ENCODE assay signal across 8 cellular contexts in genomic region chr3:13281657-13282527, GRCh38.
DNase-seq lines count a peak whose midpoint lies in the region; ATAC-seq and TF ChIP-seq lines count a peak whose summit lies in the region.

No MANE protein-coding gene starts in this region.

- TF ChIP-seq POLR2A in right lobe of liver (IDR thresholded peaks at IDR 0.05) = peak; percentile 85

- H3K9me3 Mint-ChIP-seq in activated CD4-positive, alpha-beta T cell treated with anti-CD3 and anti-CD28 coated beads, Interleukin-2, amount 10 ng/mL, durations not matched to agents 24 days and 14 days = peaks cover 7% of the 10 kb centered on the region

- H3K4me2 ChIP-seq in mammary epithelial cell (ENCODE audit: insufficient read depth, low read depth, low read length) = peak overlapping the region; percentile 82

- peak overlapping the region; percentile 38 for H3K27ac Mint-ChIP-seq in activated CD4-positive, alpha-beta T cell treated with anti-CD3 and anti-CD28 coated beads, Interleukin-2, amount 10 ng/mL, durations not matched to agents 24 days and 14 days

- no peak overlapping the region for H2AFZ ChIP-seq in mammary epithelial cell (ENCODE audit: low read depth, low read length)

- peak overlapping the region; percentile 44 for H3K4me3 Mint-ChIP-seq in activated CD4-positive, alpha-beta T cell treated with anti-CD3 and anti-CD28 coated beads, Interleukin-2, amount 10 ng/mL, durations not matched to agents 24 days and 14 days

- no peak for TF ChIP-seq CTCF in mammary epithelial cell (conservative IDR thresholded peaks at IDR 0.05 in 1 of 2, IDR thresholded peaks at IDR 0.05 in 1 of 2; ENCODE audit: extremely low read depth in 1 of 2, insufficient read depth in 1 of 2, low read depth in 1 of 2, low read length in 2 of 2)
- no peak for TF ChIP-seq CTCF in right lobe of liver (IDR thresholded peaks at IDR 0.05)

- no peaks in the 10 kb centered on the region for H4K20me1 ChIP-seq in mammary epithelial cell (ENCODE audit: insufficient read depth, low read length)

- no peaks in the 10 kb centered on the region for H3K79me2 ChIP-seq in mammary epithelial cell (ENCODE audit: insufficient read depth, low read length)

- H3K4me3 ChIP-seq in mammary epithelial cell (replicated peaks in 1 of 3; ENCODE audit: insufficient read depth in 1 of 3, low read depth in 2 of 3, low read length in 3 of 3) = peak overlapping the region in 1 of 3 experiments; percentile 9
- H3K4me3 ChIP-seq in right lobe of liver = peak overlapping the region; percentile 61 to 71 (median 61)
- peak overlapping the region; percentile 54 for H3K4me3 ChIP-seq in thymus (ENCODE audit: low read length)

- H3K4me1 ChIP-seq in mammary epithelial cell (ENCODE audit: insufficient read depth, low read length) (peaks cover 17% of the 10 kb centered on the region), right lobe of liver (peaks cover 0 to 21% (median 6%) of the 10 kb centered on the region in 4 donors), thymus (ENCODE audit: control insufficient read depth, insufficient read depth, low read length) (no peaks in the 10 kb centered on the region)

- H3K27me3 ChIP-seq in mammary epithelial cell (ENCODE audit: insufficient read depth, low read length) (peaks cover 14% of the 10 kb centered on the region), right lobe of liver (no peaks in the 10 kb centered on the region), thymus (ENCODE audit: control insufficient read depth, insufficient read depth) (peaks cover 32% of the 10 kb centered on the region)

- dilution Hi-C loops in mammary epithelial cell (cut with HindIII; ENCODE audit: low sequenced_read_pairs) = no loop called here

- no peak overlapping the region for H3K9ac ChIP-seq in mammary epithelial cell (ENCODE audit: insufficient read depth, low read length)

- intact Hi-C loops in activated CD4-positive, alpha-beta T cell treated with anti-CD3 and anti-CD28 coated beads, Interleukin-2, amount 10 ng/mL, durations not matched to agents 24 days and 14 days (cut with micrococcal nuclease) = loop anchor here (10.0 kb wide), 1 partner anchor 187 kb away; no protein-coding TSS in a partner anchor
- intact Hi-C loops in mammary epithelial cell (cut with micrococcal nuclease) (no loop called here), right lobe of liver (cut with DNase I) (no loop called here)

- peaks cover 17% of the 10 kb centered on the region for H3K9me3 ChIP-seq in mammary epithelial cell (replicated peaks; ENCODE audit: insufficient read depth, low read length)
- peaks cover 0 to 5% (median 0%) of the 10 kb centered on the region in 4 donors for H3K9me3 ChIP-seq in right lobe of liver
- H3K9me3 ChIP-seq in thymus (ENCODE audit: control insufficient read depth) = peaks cover 14% of the 10 kb centered on the region

- BruUV-seq in mammary epithelial cell (replicated peaks; lab: Mats Ljungman, UMichigan) = no TSS peak

- H3K36me3 ChIP-seq in mammary epithelial cell (ENCODE audit: insufficient read depth, low read length) = no peaks in the 10 kb centered on the region
- H3K36me3 ChIP-seq in right lobe of liver = no peaks in the 10 kb centered on the region
- H3K36me3 ChIP-seq in thymus (ENCODE audit: control insufficient read depth, insufficient read depth) = no peaks in the 10 kb centered on the region

- ATAC-seq in right lobe of liver = peak; percentile 70 to 79 (median 74)

- peaks cover 1% of the 10 kb centered on the region for H3K4me1 Mint-ChIP-seq in activated CD4-positive, alpha-beta T cell treated with anti-CD3 and anti-CD28 coated beads, Interleukin-2, amount 10 ng/mL, durations not matched to agents 24 days and 14 days

- in situ Hi-C loops in mammary epithelial cell (cut with MboI; ENCODE audit: low sequenced_read_pairs in 2 of 2) = no loop called here

- CTCF ChIA-PET in mammary epithelial cell (lab: Charles Lee; ENCODE audit: low non-redundant PET) = no interaction called here

- peaks cover 50% of the 10 kb centered on the region for H3K27me3 Mint-ChIP-seq in activated CD4-positive, alpha-beta T cell treated with anti-CD3 and anti-CD28 coated beads, Interleukin-2, amount 10 ng/mL, durations not matched to agents 24 days and 14 days

- 15% methylated on average over 33 of the region's 61 CpGs for WGBS in mammary epithelial cell (ENCODE audit: low coverage, missing lambda C conversion rate)
- WGBS in right lobe of liver (ENCODE audit: insufficient coverage, low coverage, low lambda C conversion rate, missing lambda C conversion rate) = 0% methylated on average over 2 of the region's 61 CpGs
- WGBS in thymus = 10% methylated on average over 61 of the region's 61 CpGs

- DNase-seq in activated CD4-positive, alpha-beta T cell treated with anti-CD3 and anti-CD28 coated beads, Interleukin-2, amount 10 ng/mL, durations not matched to agents 24 days and 14 days = no peak
- no peak for DNase-seq in activated CD4-positive, alpha-beta T cell treated with anti-CD3 and anti-CD28 coated beads, Interleukin-2, amount 50 U/mL, for 1 hour
- DNase-seq in mammary epithelial cell (no peak), right lobe of liver (peak; percentile 80 to 86 (median 82))
- no peak for DNase-seq in effector CD8-positive, alpha-beta T cell (lab: John Stamatoyannopoulos, UW)
- DNase-seq in stimulated activated naive CD4-positive, alpha-beta T cell treated with Interleukin-2 at 50 U/mL for 16 hours (lab: John Stamatoyannopoulos, UW) = no peak
- DNase-seq in activated CD4-positive, alpha-beta T cell treated with anti-CD3 and anti-CD28 coated beads for 4 hours = no peak

- no peak overlapping the region for H3K27ac ChIP-seq in mammary epithelial cell (ENCODE audit: insufficient read depth, low read depth, low read length)
- H3K27ac ChIP-seq in right lobe of liver = peak overlapping the region; percentile 12 to 69 (median 54)
- H3K27ac ChIP-seq in thymus (ENCODE audit: low read depth) = peak overlapping the region; percentile 62

- H3K36me3 Mint-ChIP-seq in activated CD4-positive, alpha-beta T cell treated with anti-CD3 and anti-CD28 coated beads, Interleukin-2, amount 10 ng/mL, durations not matched to agents 24 days and 14 days (ENCODE audit: low read depth) = peaks cover 9% of the 10 kb centered on the region

Comparison
In these comparisons a context has a peak if more than half of its experiments do, and no peak if none do; other contexts are left out.
1. DNase-seq: peak in right lobe of liver (3 of 3); none in activated CD4-positive, alpha-beta T cell treated with anti-CD3 and anti-CD28 coated beads, Interleukin-2, amount 10 ng/mL, durations not matched to agents 24 days and 14 days (single experiment), activated CD4-positive, alpha-beta T cell treated with anti-CD3 and anti-CD28 coated beads, Interleukin-2, amount 50 U/mL, for 1 hour (single experiment), mammary epithelial cell (single experiment), effector CD8-positive, alpha-beta T cell (single experiment), stimulated activated naive CD4-positive, alpha-beta T cell treated with Interleukin-2 at 50 U/mL for 16 hours (single experiment) and activated CD4-positive, alpha-beta T cell treated with anti-CD3 and anti-CD28 coated beads for 4 hours (0 of 2).